In genomic region chr10:119302591-119303253, GRCh38 we compare ENCODE assay signal across 13 cellular contexts.
DNase-seq lines count a peak whose midpoint lies in the region; ATAC-seq and TF ChIP-seq lines count a peak whose summit lies in the region.
"Had no signal": no experiment of that assay in that cellular context is flagged by ENCODE, and none has a peak within 500 bp of the region (broad histone marks: within the 10 kb centered on the region; RNA-seq: fewer than 3 reads in every experiment).

No MANE protein-coding gene starts in this region.

- peaks cover 96% of the 10 kb centered on the region for H3K4me1 Mint-ChIP-seq in activated CD4-positive, alpha-beta T cell treated with anti-CD3 and anti-CD28 coated beads, Interleukin-2, amount 10 ng/mL, durations not matched to agents 7 days and 5 days
- H3K4me1 Mint-ChIP-seq in glutamatergic neuron (ENCODE audit: low read depth, unreplicated experiment), result peaks cover 35% of the 10 kb centered on the region
- H3K4me1 Mint-ChIP-seq in nephron progenitor cell, result peaks cover 74% of the 10 kb centered on the region

- H3K36me3 ChIP-seq in Panc1 (ENCODE audit: control insufficient read depth, insufficient read depth, low read length) (no peaks in the 10 kb centered on the region), stomach smooth muscle (ENCODE audit: control insufficient read depth in 2 of 2, insufficient read depth in 2 of 2, low read length in 2 of 2) (no peaks in the 10 kb centered on the region)
- H3K36me3 ChIP-seq: breast epithelium, upper lobe of right lung had no signal

- CTCF ChIA-PET in activated CD4-positive, alpha-beta T cell treated with anti-CD3 and anti-CD28 coated beads, Interleukin-2, amount 10 ng/mL, durations not matched to agents 7 days and 5 days (lab: Charles Lee), result interaction anchor here (1.1 to 1.6 kb wide), 3 partner anchors 9 to 13 kb away, joined by 3 to 4 read pairs (median 3); no protein-coding TSS in a partner anchor
- CTCF ChIA-PET in Panc1 (lab: Charles Lee), result interaction anchor here (0.9 kb wide), 1 partner anchor 187 kb away, joined by 4 read pairs; no protein-coding TSS in a partner anchor

- TF ChIP-seq CTCF in Panc1 (IDR thresholded peaks at IDR 0.05) (no peak), glutamatergic neuron (IDR thresholded peaks at IDR 0.05; ENCODE audit: partially characterized antibody, unreplicated experiment) (no peak), nephron progenitor cell (IDR thresholded peaks at IDR 0.05) (no peak)

- no peak overlapping the region for H3K4me3 Mint-ChIP-seq in activated CD4-positive, alpha-beta T cell treated with anti-CD3 and anti-CD28 coated beads, Interleukin-2, amount 10 ng/mL, durations not matched to agents 7 days and 5 days
- H3K4me3 Mint-ChIP-seq in glutamatergic neuron (ENCODE audit: unreplicated experiment), result no peak overlapping the region
- no peak overlapping the region for H3K4me3 Mint-ChIP-seq in nephron progenitor cell

- intact Hi-C loops in Panc1 (cut with micrococcal nuclease; ENCODE audit: unreplicated experiment), result loop anchor here (10.0 kb wide), 1 partner anchor 112 kb away; no protein-coding TSS in a partner anchor

- H3K27ac ChIP-seq in Panc1 (ENCODE audit: low read length) (peak overlapping the region; percentile 70), stomach smooth muscle (ENCODE audit: low read length) (peak overlapping the region; percentile 69)

- ATAC-seq in Panc1, result no peak
- no peak for ATAC-seq in HG03457 (IDR thresholded peaks at IDR 0.05; ENCODE audit: unreplicated experiment)
- ATAC-seq: HCT116, upper lobe of right lung had no signal

- DNase-seq in activated CD4-positive, alpha-beta T cell treated with anti-CD3 and anti-CD28 coated beads, Interleukin-2, amount 10 ng/mL, durations not matched to agents 7 days and 5 days, result no peak
- DNase-seq in activated CD4-positive, alpha-beta T cell treated with anti-CD3 and anti-CD28 coated beads, Interleukin-2, amount 50 U/mL, for 4 hours, result no peak
- DNase-seq in Panc1 (ENCODE audit: low read depth, low spot score), result no peak
- no peak for DNase-seq in glutamatergic neuron
- DNase-seq in nephron progenitor cell, result no peak
- DNase-seq in kidney glomerular epithelial cell (lab: John Stamatoyannopoulos, UW), result no peak
- DNase-seq: DMS79 treated with DMSO at 0.1 percent for 48 hours, Karpas-422, upper lobe of right lung had no signal

- no peaks in the 10 kb centered on the region for H3K27me3 ChIP-seq in Panc1 (ENCODE audit: control insufficient read depth, insufficient read depth, low read length)
- no peaks in the 10 kb centered on the region for H3K27me3 ChIP-seq in stomach smooth muscle (ENCODE audit: control insufficient read depth in 1 of 2, insufficient read depth in 2 of 2, low read length in 2 of 2)
- H3K27me3 ChIP-seq: breast epithelium, upper lobe of right lung had no signal

- H3K27me3 Mint-ChIP-seq in activated CD4-positive, alpha-beta T cell treated with anti-CD3 and anti-CD28 coated beads, Interleukin-2, amount 10 ng/mL, durations not matched to agents 7 days and 5 days, result no peaks in the 10 kb centered on the region
- H3K27me3 Mint-ChIP-seq in glutamatergic neuron (ENCODE audit: unreplicated experiment) (peaks cover 21% of the 10 kb centered on the region), nephron progenitor cell (ENCODE audit: low read depth, poor library complexity) (peaks cover 3% of the 10 kb centered on the region)

- peak overlapping the region; percentile 90 for H3K27ac Mint-ChIP-seq in activated CD4-positive, alpha-beta T cell treated with anti-CD3 and anti-CD28 coated beads, Interleukin-2, amount 10 ng/mL, durations not matched to agents 7 days and 5 days
- H3K27ac Mint-ChIP-seq in glutamatergic neuron (ENCODE audit: unreplicated experiment) (peak overlapping the region; percentile 28), nephron progenitor cell (no peak overlapping the region)

- in situ Hi-C loops in Panc1 (cut with HindIII; ENCODE audit: low pct_unique_long_range_greater_than_20kb, low sequenced_read_pairs), result no loop called here

- H3K9me3 Mint-ChIP-seq in activated CD4-positive, alpha-beta T cell treated with anti-CD3 and anti-CD28 coated beads, Interleukin-2, amount 10 ng/mL, durations not matched to agents 7 days and 5 days, result peaks cover 4% of the 10 kb centered on the region
- H3K9me3 Mint-ChIP-seq in glutamatergic neuron (ENCODE audit: unreplicated experiment) (peaks cover 4% of the 10 kb centered on the region), nephron progenitor cell (peaks cover 10% of the 10 kb centered on the region)

- peaks cover 12% of the 10 kb centered on the region for H3K36me3 Mint-ChIP-seq in activated CD4-positive, alpha-beta T cell treated with anti-CD3 and anti-CD28 coated beads, Interleukin-2, amount 10 ng/mL, durations not matched to agents 7 days and 5 days (ENCODE audit: low read depth)
- H3K36me3 Mint-ChIP-seq in glutamatergic neuron (ENCODE audit: unreplicated experiment) (peaks cover 3% of the 10 kb centered on the region), nephron progenitor cell (ENCODE audit: low read depth) (peaks cover 13% of the 10 kb centered on the region)

- no peaks in the 10 kb centered on the region for H3K9me3 ChIP-seq in Panc1 (ENCODE audit: control insufficient read depth, insufficient read depth, low read depth, low read length)
- no peaks in the 10 kb centered on the region for H3K9me3 ChIP-seq in stomach smooth muscle (ENCODE audit: control insufficient read depth in 2 of 2, low read length in 2 of 2)
- H3K9me3 ChIP-seq: breast epithelium, upper lobe of right lung had no signal

- no TSS peak for BruUV-seq in Panc1 (replicated peaks; lab: Mats Ljungman, UMichigan)

- H3K4me1 ChIP-seq in Panc1 (ENCODE audit: control insufficient read depth, insufficient read depth, low read length), result peaks cover 85% of the 10 kb centered on the region
- peaks cover 82% of the 10 kb centered on the region for H3K4me1 ChIP-seq in stomach smooth muscle (ENCODE audit: control insufficient read depth, insufficient read depth, low read length)
- H3K4me1 ChIP-seq: breast epithelium had no signal

- POLR2A ChIA-PET in activated CD4-positive, alpha-beta T cell treated with anti-CD3 and anti-CD28 coated beads, Interleukin-2, amount 10 ng/mL, durations not matched to agents 7 days and 5 days (lab: Charles Lee), result no interaction called here
- POLR2A ChIA-PET in Panc1 (lab: Charles Lee), result interaction anchor here (0.6 kb wide), 2 partner anchors 9 to 64 kb away, joined by 3 to 6 read pairs; no protein-coding TSS in a partner anchor

- peak overlapping the region in 1 of 2 donors; percentile 20 for H3K9ac ChIP-seq in stomach smooth muscle (ENCODE audit: low read length in 2 of 2)

- H3K4me3 ChIP-seq in Panc1 (ENCODE audit: low read depth in 2 of 2, low read length in 2 of 2) (no peak overlapping the region), stomach smooth muscle (ENCODE audit: low read length in 2 of 2) (no peak overlapping the region)
- H3K4me3 ChIP-seq: breast epithelium, upper lobe of right lung had no signal
